In the genomic region with DNA sequence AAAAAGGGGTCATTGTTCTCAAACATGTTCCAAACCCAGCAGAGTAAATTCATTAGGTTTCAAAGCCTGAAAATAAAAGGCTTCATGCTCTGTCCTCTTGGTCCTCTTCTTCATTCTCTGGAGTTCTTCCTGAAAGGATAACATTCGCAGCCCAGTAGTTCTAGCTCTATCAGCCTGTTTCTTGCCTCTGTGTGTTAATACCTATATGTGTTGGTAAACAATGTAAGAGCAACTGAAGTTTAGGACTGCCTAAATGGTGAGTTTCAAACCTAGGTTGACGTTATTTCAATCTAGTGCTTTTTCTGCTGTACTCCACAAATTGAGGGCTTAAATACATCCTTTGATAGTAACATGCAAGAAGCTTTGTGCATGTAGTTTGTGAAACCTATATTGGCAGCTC, we compare ENCODE assay signal across 15 cellular contexts. TPM values are rescaled to one million over a fixed set of nuclear protein-coding genes. Genes with fewer than 3 reads are reported as not detected.
DNase-seq lines count a peak whose midpoint lies in the region; ATAC-seq, FAIRE-seq and TF ChIP-seq lines count a peak whose summit lies in the region.
"Had no signal": no experiment of that assay in that cellular context is flagged by ENCODE, and none has a peak within 500 bp of the region (broad histone marks: within the 10 kb centered on the region; RNA-seq: fewer than 3 reads in every experiment).

No MANE protein-coding gene starts in this region.

- no peak for TF ChIP-seq EP300 in K562 (IDR thresholded peaks at IDR 0.05; ENCODE audit: low read length)

- H2AFZ ChIP-seq in K562 (ENCODE audit: low read depth, low read length): no peak overlapping the region

- H3K4me1 ChIP-seq in K562 (replicated peaks in 1 of 2; ENCODE audit: control insufficient read depth in 2 of 2, insufficient read depth in 2 of 2, low read length in 2 of 2) (peaks cover 0 to 6% of the 10 kb centered on the region in 2 experiments; a peak in 2 of 5 replicates), tibial artery (peaks cover 0 to 70% (median 10%) of the 10 kb centered on the region in 4 donors)

- H3K27ac Mint-ChIP-seq in activated CD8-positive, alpha-beta memory T cell treated with anti-CD3 and anti-CD28 coated beads, Interleukin-2, amount 10 ng/mL, durations not matched to agents 7 days and 5 days: peak overlapping the region; percentile 1
- peak overlapping the region; percentile 15 to 81 (median 24) for H3K27ac Mint-ChIP-seq in immature natural killer cell

- H3K9me3 Mint-ChIP-seq in activated CD8-positive, alpha-beta memory T cell treated with anti-CD3 and anti-CD28 coated beads, Interleukin-2, amount 10 ng/mL, durations not matched to agents 7 days and 5 days (ENCODE audit: low read depth): no peaks in the 10 kb centered on the region
- H3K9me3 Mint-ChIP-seq in immature natural killer cell: no peaks in the 10 kb centered on the region

- CTCF ChIA-PET in activated CD8-positive, alpha-beta memory T cell treated with anti-CD3 and anti-CD28 coated beads, Interleukin-2, amount 10 ng/mL, durations not matched to agents 7 days and 5 days (lab: Charles Lee): interaction anchor here (0.7 to 1.8 kb wide), 6 partner anchors 8 to 41 kb away, joined by 3 to 8 read pairs (median 4); partner anchors contain the start of genes AASDHPPT and KBTBD3
- CTCF ChIA-PET in K562 (lab: Yijun Ruan, JAX; ENCODE audit: low intra/inter-chr PET ratio): no interaction called here

- DNase-seq in activated CD8-positive, alpha-beta memory T cell treated with anti-CD3 and anti-CD28 coated beads, Interleukin-2, amount 10 ng/mL, durations not matched to agents 7 days and 5 days: no peak
- no peak for DNase-seq in activated CD8-positive, alpha-beta memory T cell treated with anti-CD3 and anti-CD28 coated beads for 24 hours
- DNase-seq in K562 (ENCODE audit: extremely low read depth in 1 of 4, low spot score in 3 of 4) (no peak), immature natural killer cell (no peak), tibial artery (no peak), left lobe of liver (ENCODE audit: low spot score) (no peak)
- DNase-seq: activated CD4-positive, CD25-positive, alpha-beta regulatory T cell treated with anti-CD3 and anti-CD28 coated beads, Interleukin-2, amount 50 U/mL, for 72 hours; DMS79 treated with DMSO at 0.1 percent for 48 hours; esophagus squamous epithelium; KG1; NCI-H187; NCI-H82 had no signal

- WGBS in K562 (ENCODE audit: insufficient coverage, low coverage, missing lambda C conversion rate): 45% methylated on average over 2 of the region's 2 CpGs

- H3K4me2 ChIP-seq in K562 (ENCODE audit: insufficient read depth, low read length): peak overlapping the region; percentile 22

- H3K79me2 ChIP-seq in K562 (ENCODE audit: control insufficient read depth, insufficient read depth, low read length): peaks cover 96% of the 10 kb centered on the region

- H3K27ac ChIP-seq in K562 (ENCODE audit: extremely low read depth, low read depth, low read length) (peak overlapping the region; percentile 59; the same call in 2 of the 3 replicates), tibial artery (peak overlapping the region; percentile 6 to 45)

- H3K9me1 ChIP-seq in K562 (ENCODE audit: control insufficient read depth, insufficient read depth, low read length): no peaks in the 10 kb centered on the region

- H3K27me3 ChIP-seq in K562 (ENCODE audit: control insufficient read depth in 2 of 2, insufficient read depth in 2 of 2, low read length in 2 of 2): no peaks in the 10 kb centered on the region
- H3K27me3 ChIP-seq in tibial artery: no peaks in the 10 kb centered on the region
- H3K27me3 ChIP-seq: esophagus squamous epithelium had no signal

- H3K36me3 ChIP-seq in K562 (ENCODE audit: control insufficient read depth, insufficient read depth, low read length) (peaks cover 86% of the 10 kb centered on the region), tibial artery (peaks cover 0 to 5% (median 0%) of the 10 kb centered on the region in 3 donors)

- H4K20me1 ChIP-seq in K562 (replicated peaks; ENCODE audit: control insufficient read depth, insufficient read depth, low read length): no peaks in the 10 kb centered on the region; the same call in 1 of the 2 replicates

- H3K4me3 ChIP-seq in K562 (no peak overlapping the region), tibial artery (no peak overlapping the region)
- H3K4me3 ChIP-seq: esophagus squamous epithelium had no signal

- H3K9ac ChIP-seq in K562 (ENCODE audit: insufficient read depth in 1 of 2, low read depth in 2 of 2, low read length in 2 of 2): no peak overlapping the region

- TF ChIP-seq POLR2A in K562 (conservative IDR thresholded peaks at IDR 0.05): no peak

- POLR2A ChIA-PET in K562 (lab: Yijun Ruan, JAX): interaction anchor here (1.0 kb wide), 1 partner anchor 8 kb away, joined by 4 read pairs; no protein-coding TSS in a partner anchor

- no peak for FAIRE-seq in K562 (lab: Jason Lieb, UNC)
- FAIRE-seq: bronchial epithelial cell had no signal

- H3K4me3 Mint-ChIP-seq in activated CD8-positive, alpha-beta memory T cell treated with anti-CD3 and anti-CD28 coated beads, Interleukin-2, amount 10 ng/mL, durations not matched to agents 7 days and 5 days: no peak overlapping the region
- H3K4me3 Mint-ChIP-seq in immature natural killer cell: no peak overlapping the region

- BruUV-seq in K562 (replicated peaks; lab: Mats Ljungman, UMichigan): no TSS peak

- in situ Hi-C loops in K562 (cut with MboI): no loop called here

- H3K9me3 ChIP-seq in K562 (replicated peaks; ENCODE audit: control insufficient read depth, insufficient read depth, low read depth, low read length) (no peaks in the 10 kb centered on the region), tibial artery (no peaks in the 10 kb centered on the region)
- H3K9me3 ChIP-seq: esophagus squamous epithelium had no signal

- no peak for TF ChIP-seq CTCF in K562 (IDR thresholded peaks at IDR 0.05 in 2 of 3, conservative IDR thresholded peaks at IDR 0.05 in 1 of 3; ENCODE audit: insufficient read depth in 2 of 3, low read depth in 1 of 3, low read length in 3 of 3)
- no peak for TF ChIP-seq CTCF in tibial artery (IDR thresholded peaks at IDR 0.05)

- ATAC-seq in activated CD8-positive, alpha-beta memory T cell treated with anti-CD3 and anti-CD28 coated beads, Interleukin-2, amount 10 ng/mL, durations not matched to agents 7 days and 5 days: no peak
- ATAC-seq in K562: peak; percentile 68
- ATAC-seq in HG03196 (IDR thresholded peaks at IDR 0.05; ENCODE audit: unreplicated experiment): no peak
- ATAC-seq in left lobe of liver: no peak
- no peak for ATAC-seq in HG03565 (IDR thresholded peaks at IDR 0.05; ENCODE audit: unreplicated experiment)

- H3K4me1 Mint-ChIP-seq in activated CD8-positive, alpha-beta memory T cell treated with anti-CD3 and anti-CD28 coated beads, Interleukin-2, amount 10 ng/mL, durations not matched to agents 7 days and 5 days: peaks cover 34% of the 10 kb centered on the region
- H3K4me1 Mint-ChIP-seq in immature natural killer cell: peaks cover 36 to 80% of the 10 kb centered on the region in 2 donors

- intact Hi-C loops in K562 (cut with micrococcal nuclease) (no loop called here), tibial artery (cut with DNase I; ENCODE audit: low total_unique reads) (no loop called here)

- no peaks in the 10 kb centered on the region for H3K27me3 Mint-ChIP-seq in activated CD8-positive, alpha-beta memory T cell treated with anti-CD3 and anti-CD28 coated beads, Interleukin-2, amount 10 ng/mL, durations not matched to agents 7 days and 5 days
- no peaks in the 10 kb centered on the region for H3K27me3 Mint-ChIP-seq in immature natural killer cell (ENCODE audit: low read depth in 3 of 3)

- no peak for TF ChIP-seq RAD21 in K562 (CRISPR knock-in tag; conservative IDR thresholded peaks at IDR 0.05 in 1 of 2, IDR thresholded peaks at IDR 0.05 in 1 of 2)

- H3K36me3 Mint-ChIP-seq in activated CD8-positive, alpha-beta memory T cell treated with anti-CD3 and anti-CD28 coated beads, Interleukin-2, amount 10 ng/mL, durations not matched to agents 7 days and 5 days: peaks cover 27% of the 10 kb centered on the region
- H3K36me3 Mint-ChIP-seq in immature natural killer cell: peaks cover 0 to 15% (median under 1%) of the 10 kb centered on the region in 3 donors

RNA-seq across cellular contexts. Expression of gene AASDHPPT, which starts 9.4 kb away (rescaled TPM):
- total RNA-seq in activated CD8-positive, alpha-beta memory T cell treated with anti-CD3 and anti-CD28 coated beads, Interleukin-2, amount 10 ng/mL, durations not matched to agents 7 days and 5 days: 10 to 100 TPM; 32.1 to 37.8 TPM
- total RNA-seq in K562 (2011; cell fraction: chromatin; rRNA removed; ENCODE audit: low replicate concordance): 14.6 and 24.1 TPM in 2 replicates
- total RNA-seq in K562 (2011; cell fraction: nucleolus; rRNA removed): 17.2 and 17.6 TPM in 2 replicates
- 18.5 and 25.4 TPM in 2 replicates for total RNA-seq in K562 (2011; cell fraction: nucleoplasm; rRNA removed)
- total RNA-seq in K562 (2014; rRNA removed) (59.4 and 61.4 TPM in 2 replicates), K562 (2014; rRNA removed; fragmentation: Illumina TruSeq; extraction: Trizol) (73.1 and 78.9 TPM in 2 replicates), K562 (2015; rRNA removed; fragmentation: Illumina TruSeq; extraction: Trizol) (64.5 and 67.1 TPM in 2 replicates), K562 (2021) (59.7 and 69.0 TPM in 2 replicates), left lobe of liver (16.2 TPM)
- polyA plus RNA-seq in K562 (2011; rRNA removed) (46.5 and 69.4 TPM in 2 replicates), K562 (2014; fragmentation: Illumina TruSeq; extraction: Trizol) (56.3 and 61.8 TPM in 2 replicates), K562 (2014; fragmentation: Nextera tagmentation; extraction: Ambion mirVana) (100 to 1,000 TPM in 1 of 2 experiments, 10 to 100 TPM in 1; 96.2 to 115 TPM), K562 (2014; rRNA removed) (48.0 and 48.7 TPM in 2 replicates), immature natural killer cell (10 to 100 TPM; 25.0 to 64.1 (median 36.1) TPM)
- polyA plus RNA-seq in K562 (2011; cell fraction: cytosol; rRNA removed): 17.3 and 25.4 TPM in 2 replicates
- polyA plus RNA-seq in K562 (2011; cell fraction: nucleus; rRNA removed): 18.9 and 19.1 TPM in 2 replicates
- polyA plus RNA-seq in K562 (2012): 37.4 and 50.4 TPM in 2 replicates
- polyA minus RNA-seq in K562 (2011; rRNA and poly(A)+ RNA removed): 55.1 and 58.5 TPM in 2 replicates
- polyA minus RNA-seq in K562 (2011; cell fraction: cytosol; rRNA and poly(A)+ RNA removed): 40.6 and 47.0 TPM in 2 replicates
- polyA minus RNA-seq in K562 (2011; cell fraction: nucleus; rRNA and poly(A)+ RNA removed): 33.9 and 46.9 TPM in 2 replicates

RNA-seq across cellular contexts. Expression of gene KBTBD3, which starts 9.7 kb away (rescaled TPM):
- total RNA-seq in activated CD8-positive, alpha-beta memory T cell treated with anti-CD3 and anti-CD28 coated beads, Interleukin-2, amount 10 ng/mL, durations not matched to agents 7 days and 5 days: 1 to 10 TPM; 7.9 to 8.7 TPM
- total RNA-seq in K562 (2011; cell fraction: chromatin; rRNA removed; ENCODE audit: low replicate concordance): 7.4 and 15.5 TPM in 2 replicates
- 3.2 and 9.5 TPM in 2 replicates for total RNA-seq in K562 (2011; cell fraction: nucleolus; rRNA removed)
- total RNA-seq in K562 (2011; cell fraction: nucleoplasm; rRNA removed): 13.0 and 18.8 TPM in 2 replicates
- total RNA-seq in K562 (2014; rRNA removed): 4.2 and 7.8 TPM in 2 replicates
- 6.4 and 11.8 TPM in 2 replicates for total RNA-seq in K562 (2014; rRNA removed; fragmentation: Illumina TruSeq; extraction: Trizol)
- 4.9 and 5.7 TPM in 2 replicates for total RNA-seq in K562 (2015; rRNA removed; fragmentation: Illumina TruSeq; extraction: Trizol)
- 6.6 and 7.1 TPM in 2 replicates for total RNA-seq in K562 (2021)
- polyA plus RNA-seq in K562 (2011; rRNA removed): 12.7 and 17.4 TPM in 2 replicates
- 1.2 and 2.0 TPM in 2 replicates for polyA plus RNA-seq in K562 (2011; cell fraction: cytosol; rRNA removed)
- polyA plus RNA-seq in K562 (2011; cell fraction: nucleus; rRNA removed): 6.7 and 11.6 TPM in 2 replicates
- 4.7 and 6.1 TPM in 2 replicates for polyA plus RNA-seq in K562 (2012)
- polyA plus RNA-seq in K562 (2014; fragmentation: Illumina TruSeq; extraction: Trizol): 4.6 and 5.1 TPM in 2 replicates
- polyA plus RNA-seq in K562 (2014; fragmentation: Nextera tagmentation; extraction: Ambion mirVana): 10 to 100 TPM; 28.2 to 31.2 TPM
- polyA plus RNA-seq in K562 (2014; rRNA removed): 4.3 and 6.7 TPM in 2 replicates
- polyA minus RNA-seq in K562 (2011; rRNA and poly(A)+ RNA removed): 9.8 and 12.9 TPM in 2 replicates
- polyA minus RNA-seq in K562 (2011; cell fraction: cytosol; rRNA and poly(A)+ RNA removed): 1.8 TPM in 1 of 2 replicates, not detected in the other
- 10.8 and 23.4 TPM in 2 replicates for polyA minus RNA-seq in K562 (2011; cell fraction: nucleus; rRNA and poly(A)+ RNA removed)
- 10 to 100 TPM in 2 of 3 donors, 1 to 10 TPM in 1; 8.5 to 15.5 (median 11.7) TPM for polyA plus RNA-seq in immature natural killer cell
- total RNA-seq in left lobe of liver: 6.5 TPM
